In genomic region chr7:51222916-51223315, GRCh38 we compare ENCODE assay signal across 25 cellular contexts.
DNase-seq lines count a peak whose midpoint lies in the region; ATAC-seq, FAIRE-seq and TF ChIP-seq lines count a peak whose summit lies in the region.
"Had no signal": no experiment of that assay in that cellular context is flagged by ENCODE, and none has a peak within 500 bp of the region (broad histone marks: within the 10 kb centered on the region; RNA-seq: fewer than 3 reads in every experiment).

No MANE protein-coding gene starts in this region.

- H2BK12ac ChIP-seq in mesenchymal stem cell (ENCODE audit: low read length in 2 of 2) = no peak overlapping the region

- H4K8ac ChIP-seq in mesenchymal stem cell (ENCODE audit: low read length) = no peak overlapping the region

- peak overlapping the region; percentile 8 for H2AFZ ChIP-seq in mesenchymal stem cell (ENCODE audit: low read depth, low read length)

- H3K36me3 ChIP-seq in right atrium auricular region (no peaks in the 10 kb centered on the region), mesenchymal stem cell (ENCODE audit: control insufficient read depth in 1 of 2, insufficient read depth in 2 of 2, low read depth in 1 of 2, low read length in 2 of 2) (no peaks in the 10 kb centered on the region), small intestine (ENCODE audit: control insufficient read depth in 2 of 2, insufficient read depth in 2 of 2, low read length in 2 of 2) (peaks cover 0 to 3% of the 10 kb centered on the region in 2 donors)
- H3K36me3 ChIP-seq: MG63 had no signal

- no peak overlapping the region for H3K9ac ChIP-seq in mesenchymal stem cell (ENCODE audit: low read length)

- H4K91ac ChIP-seq in mesenchymal stem cell (ENCODE audit: low read length) = no peak overlapping the region

- H3K18ac ChIP-seq in mesenchymal stem cell (ENCODE audit: low read depth in 1 of 2, low read length in 2 of 2) = peak overlapping the region in 1 of 2 experiments; percentile 57

- H2AK5ac ChIP-seq in mesenchymal stem cell (ENCODE audit: low read length, severe bottlenecking) = no peak overlapping the region

- no peak overlapping the region for H2BK5ac ChIP-seq in mesenchymal stem cell (ENCODE audit: low read depth, low read length, poor library complexity, severe bottlenecking)

- H2BK15ac ChIP-seq in mesenchymal stem cell (ENCODE audit: low read depth, poor library complexity, severe bottlenecking) = no peak overlapping the region

- H3K4me3 ChIP-seq in right atrium auricular region (no peak overlapping the region), dorsolateral prefrontal cortex (no peak overlapping the region), mesenchymal stem cell (ENCODE audit: insufficient read depth in 1 of 2, low read depth in 1 of 2, low read length in 2 of 2) (no peak overlapping the region), small intestine (ENCODE audit: low read depth in 1 of 2, low read length in 2 of 2) (no peak overlapping the region)
- H3K4me3 ChIP-seq: K562, MG63 had no signal

- H3K23ac ChIP-seq in mesenchymal stem cell (ENCODE audit: low read length in 2 of 2) = no peak overlapping the region

- H3K9me3 ChIP-seq in right atrium auricular region = no peaks in the 10 kb centered on the region
- H3K9me3 ChIP-seq in mesenchymal stem cell (ENCODE audit: control insufficient read depth, low read length) = no peaks in the 10 kb centered on the region
- H3K9me3 ChIP-seq in small intestine (ENCODE audit: control insufficient read depth, low read depth) = no peaks in the 10 kb centered on the region
- H3K9me3 ChIP-seq: MG63 had no signal

- no peaks in the 10 kb centered on the region for H3K27me3 ChIP-seq in right atrium auricular region
- H3K27me3 ChIP-seq in dorsolateral prefrontal cortex = no peaks in the 10 kb centered on the region
- peaks cover 4 to 7% of the 10 kb centered on the region in 2 experiments for H3K27me3 ChIP-seq in mesenchymal stem cell (ENCODE audit: control insufficient read depth in 1 of 2, insufficient read depth in 1 of 2, low read length in 2 of 2)
- H3K27me3 ChIP-seq in small intestine (ENCODE audit: control insufficient read depth in 2 of 2, insufficient read depth in 2 of 2, low read length in 2 of 2) = no peaks in the 10 kb centered on the region
- H3K27me3 ChIP-seq: MG63 had no signal

- no peak overlapping the region for H2BK120ac ChIP-seq in mesenchymal stem cell (ENCODE audit: low read depth, low read length)

- WGBS in mesenchymal stem cell = 90% methylated on average over 7 of the region's 10 CpGs
- WGBS in small intestine, 3 donors = 87 to 89% (median 89%) methylated on average over 10 of the region's 10 CpGs

- no peak overlapping the region for H3K4ac ChIP-seq in mesenchymal stem cell (ENCODE audit: low read depth in 1 of 2, low read length in 2 of 2)

- ATAC-seq in Right ventricle myocardium superior (ENCODE audit: poor library complexity) (no peak), GM18520 (IDR thresholded peaks at IDR 0.05; ENCODE audit: unreplicated experiment) (no peak)
- ATAC-seq: HepG2, K562, Right ventricle myocardium inferior had no signal

- no peaks in the 10 kb centered on the region for H3K79me1 ChIP-seq in mesenchymal stem cell (replicated peaks; ENCODE audit: low read length, poor library complexity, severe bottlenecking)

- H3K27ac ChIP-seq in right atrium auricular region = no peak overlapping the region
- peak overlapping the region in 32 of 59 donors; percentile 0 to 87 (median 42) for H3K27ac ChIP-seq in dorsolateral prefrontal cortex
- H3K27ac ChIP-seq in mesenchymal stem cell (ENCODE audit: low read length, poor library complexity, severe bottlenecking) = no peak overlapping the region
- H3K27ac ChIP-seq in small intestine (ENCODE audit: low read depth in 1 of 2, low read length in 1 of 2) = no peak overlapping the region

- peak overlapping the region in 1 of 2 experiments; percentile 6 for H3K14ac ChIP-seq in mesenchymal stem cell (ENCODE audit: low read length in 2 of 2)

- no peaks in the 10 kb centered on the region for H3K4me1 ChIP-seq in right atrium auricular region
- H3K4me1 ChIP-seq in mesenchymal stem cell (ENCODE audit: control insufficient read depth, insufficient read depth, low read depth, low read length) = peaks cover 2% of the 10 kb centered on the region
- H3K4me1 ChIP-seq in small intestine (ENCODE audit: control insufficient read depth in 2 of 2, insufficient read depth in 1 of 2, low read depth in 1 of 2, low read length in 1 of 2) = peaks cover 0 to 3% of the 10 kb centered on the region in 2 donors

- no peak for FAIRE-seq in small intestine (lab: Jason Lieb, UNC)
- FAIRE-seq: A204.1, GM12892, GM18507, GM19239, H54, HepG2, K562 had no signal

- TF ChIP-seq CTCF in right atrium auricular region (IDR thresholded peaks at IDR 0.05) (no peak), dorsolateral prefrontal cortex (IDR thresholded peaks at IDR 0.05 in 54 of 56, conservative IDR thresholded peaks at IDR 0.05 in 2 of 56; ENCODE audit: low read depth in 1 of 56, partially characterized antibody in 56 of 56) (no peak)

- intact Hi-C loops in Right ventricle myocardium superior (cut with DNase I) = no loop called here
- intact Hi-C loops in dorsolateral prefrontal cortex (cut with DNase I) = no loop called here

- DNase-seq in right atrium auricular region (ENCODE audit: low spot score) = peak; percentile 40
- DNase-seq in Right ventricle myocardium superior = no peak
- DNase-seq in dorsolateral prefrontal cortex = peak in 1 of 10 donors; percentile 42
- DNase-seq in mesenchymal stem cell = no peak
- peak; percentile 10 for DNase-seq in small intestine
- no peak for DNase-seq in activated naive CD4-positive, alpha-beta T cell (lab: John Stamatoyannopoulos, UW)
- DNase-seq in kidney tubule cell (ENCODE audit: low spot score) = no peak
- DNase-seq: DND-41, HFFc6, MG63, NCI-H1048, NCI-H1417 treated with DMSO at 0.1 percent for 48 hours, NCI-H187, NCI-H446 treated with DMSO at 0.1 percent for 48 hours, NCI-H526 treated with DMSO at 0.1 percent for 48 hours, OCI-M1 had no signal

- no peak overlapping the region for H3K4me2 ChIP-seq in mesenchymal stem cell (ENCODE audit: low read length, poor library complexity, severe bottlenecking)

Comparison
In these comparisons a context has a peak if more than half of its experiments do, and no peak if none do; other contexts are left out.
1. DNase-seq: peak in right atrium auricular region (single experiment) and small intestine (single experiment); none in Right ventricle myocardium superior (single experiment), mesenchymal stem cell (single experiment), activated naive CD4-positive, alpha-beta T cell (0 of 4) and kidney tubule cell (single experiment).
2. H3K27ac ChIP-seq: peak in dorsolateral prefrontal cortex (32 of 59); none in right atrium auricular region (0 of 2), mesenchymal stem cell (single experiment) and small intestine (0 of 2).